ENCODE assay signal across 8 cellular contexts in genomic region chr5:52007230-52007858, GRCh38.
DNase-seq lines count a peak whose midpoint lies in the region; ATAC-seq and TF ChIP-seq lines count a peak whose summit lies in the region.

No MANE protein-coding gene starts in this region.

- no peaks in the 10 kb centered on the region for H3K4me1 Mint-ChIP-seq in nephron

- H3K27me3 ChIP-seq in colonic mucosa (no peaks in the 10 kb centered on the region), tibial artery (no peaks in the 10 kb centered on the region)

- H3K4me3 Mint-ChIP-seq in nephron = no peak overlapping the region

- DNase-seq in ELR (ENCODE audit: low read depth) (peak; percentile 28), NCI-H69 (lab: John Stamatoyannopoulos, UW) (peak; percentile 92), colonic mucosa (peak; percentile 26), tibial artery (no peak)

- peak; percentile 51 for TF ChIP-seq CTCF in colonic mucosa (IDR thresholded peaks at IDR 0.05)
- TF ChIP-seq CTCF in nephron (IDR thresholded peaks at IDR 0.05; ENCODE audit: unreplicated experiment in 3 of 3) = peak; percentile 76 to 86 (median 85)
- no peak for TF ChIP-seq CTCF in tibial artery (IDR thresholded peaks at IDR 0.05)

- H3K9me3 Mint-ChIP-seq in nephron = no peaks in the 10 kb centered on the region

- H3K9me3 ChIP-seq in colonic mucosa (no peaks in the 10 kb centered on the region), tibial artery (no peaks in the 10 kb centered on the region)

- no peaks in the 10 kb centered on the region for H3K36me3 Mint-ChIP-seq in nephron (ENCODE audit: low read depth)

- H3K36me3 ChIP-seq in colonic mucosa = no peaks in the 10 kb centered on the region
- no peaks in the 10 kb centered on the region for H3K36me3 ChIP-seq in tibial artery

- H3K4me1 ChIP-seq in colonic mucosa (no peaks in the 10 kb centered on the region), tibial artery (no peaks in the 10 kb centered on the region)

- no peak overlapping the region for H3K27ac Mint-ChIP-seq in nephron

- peak; percentile 52 for ATAC-seq in HG03095 (IDR thresholded peaks at IDR 0.05; ENCODE audit: unreplicated experiment)
- ATAC-seq in GM21723 (IDR thresholded peaks at IDR 0.05; ENCODE audit: unreplicated experiment) = no peak
- no peak for ATAC-seq in GM21529 (IDR thresholded peaks at IDR 0.05; ENCODE audit: unreplicated experiment)

- no peak overlapping the region for H3K4me3 ChIP-seq in colonic mucosa
- H3K4me3 ChIP-seq in tibial artery = no peak overlapping the region

- H3K9ac ChIP-seq in colonic mucosa (ENCODE audit: low read depth in 2 of 2, low read length in 2 of 2) = no peak overlapping the region

- H3K27ac ChIP-seq in colonic mucosa = no peak overlapping the region
- H3K27ac ChIP-seq in tibial artery = no peak overlapping the region

- intact Hi-C loops in colonic mucosa (cut with DNase I) (loop anchor here (2.0 to 5.0 kb wide), 2 partner anchors 630 to 1049 kb away; no protein-coding TSS in a partner anchor), tibial artery (cut with DNase I; ENCODE audit: low total_unique reads) (no loop called here)

- peaks cover 4% of the 10 kb centered on the region for H3K27me3 Mint-ChIP-seq in nephron (ENCODE audit: low read depth)

Comparison
In these comparisons a context has a peak if more than half of its experiments do, and no peak if none do; other contexts are left out.
1. DNase-seq: peak in ELR (single experiment), NCI-H69 (single experiment) and colonic mucosa (single experiment); none in tibial artery (0 of 2).
2. CTCF ChIP-seq: peak in colonic mucosa (single experiment) and nephron (3 of 3); none in tibial artery (0 of 2).